ENCODE assay signal across 17 cellular contexts in the genomic region with DNA sequence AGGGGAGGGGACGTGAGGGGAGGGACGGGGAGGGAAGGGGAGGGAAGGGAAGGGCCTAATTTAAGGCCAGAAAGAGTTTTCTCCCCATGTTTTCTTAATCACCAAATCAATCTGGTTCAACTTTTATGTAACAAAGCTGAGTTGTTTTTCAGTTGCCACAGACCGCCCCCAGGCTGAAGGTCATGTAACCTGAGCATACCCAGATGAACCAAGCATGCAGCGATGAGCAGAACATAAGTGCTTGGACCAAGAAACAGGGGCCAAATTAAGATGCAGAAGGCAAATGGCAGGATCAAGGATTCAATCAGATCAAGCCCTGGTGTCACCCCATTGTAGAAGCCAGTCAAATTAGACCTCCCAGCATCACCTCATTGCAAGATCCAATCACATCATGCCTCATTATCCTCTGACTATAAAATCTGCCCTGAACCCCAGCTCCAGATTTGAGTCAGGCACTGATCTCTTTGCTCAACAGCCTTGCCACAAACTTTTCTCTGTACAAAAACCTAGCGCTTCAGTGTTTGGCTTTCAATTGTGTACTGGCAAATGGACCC.
"Had no signal": no experiment of that assay in that cellular context is flagged by ENCODE, and none has a peak within 500 bp of the region (broad histone marks: within the 10 kb centered on the region; RNA-seq: fewer than 3 reads in every experiment).

No MANE protein-coding gene starts in this region.

- H3K9me3 ChIP-seq: colonic mucosa, gastroesophageal sphincter, mucosa of descending colon, pancreas, sigmoid colon had no signal

- H3K27ac ChIP-seq: brain microvascular endothelial cell, colonic mucosa, gastroesophageal sphincter, pancreas, sigmoid colon had no signal

- H3K27me3 ChIP-seq: brain microvascular endothelial cell, colonic mucosa, gastroesophageal sphincter, pancreas, sigmoid colon had no signal

- H3K4me3 ChIP-seq: colonic mucosa, gastroesophageal sphincter, mucosa of descending colon, pancreas, sigmoid colon had no signal

- ATAC-seq: gastroesophageal sphincter; mucosa of descending colon; pancreas; stimulated activated naive B cell treated with anti-CD40 and anti-IgM and Interleukin-4, amounts not matched to agents 10 μg/mL and 1 μg/mL and 100 μg/mL, for 72 hours; T-cell had no signal

- H3K36me3 ChIP-seq: brain microvascular endothelial cell, colonic mucosa, gastroesophageal sphincter, pancreas, sigmoid colon had no signal

- H3K4me1 ChIP-seq: colonic mucosa, gastroesophageal sphincter, pancreas, sigmoid colon had no signal

- DNase-seq: activated B cell treated with CpG ODN at 0.5 μM for 24 hours; activated CD4-positive, alpha-beta T cell treated with anti-CD3 and anti-CD28 coated beads for 48 hours; activated CD8-positive, alpha-beta memory T cell treated with anti-CD3 and anti-CD28 coated beads, Interleukin-2, amount 50 U/mL, for 48 hours; activated effector memory CD4-positive, alpha-beta T cell treated with anti-CD3 and anti-CD28 coated beads, Interleukin-2, amount 50 U/mL, for 16 hours; activated naive CD4-positive, alpha-beta T cell treated with anti-CD3 and anti-CD28 coated beads, Interleukin-2, amount 50 U/mL, for 16 hours; activated T-cell treated with anti-CD3 and anti-CD28 coated beads, Interleukin-2, amount 50 U/mL, for 48 hours; aorta; brain microvascular endothelial cell; colonic mucosa; mucosa of descending colon; naive B cell; pancreas; sigmoid colon; stimulated activated CD4-positive, alpha-beta T cell treated with anti-CD3 and anti-CD28 coated beads, Interleukin-4, amount 100 ng/mL, for 24 hours; stimulated activated naive B cell treated with anti-CD40 and anti-IgM and Interleukin-4, amounts not matched to agents 10 μg/mL and 1 μg/mL and 100 μg/mL, for 72 hours; T-cell had no signal

- FAIRE-seq: pancreas had no signal
